Comparison of ENCODE assay signal across 9 cellular contexts in genomic region chr14:36105401-36105800, GRCh38.
DNase-seq lines count a peak whose midpoint lies in the region; ATAC-seq and TF ChIP-seq lines count a peak whose summit lies in the region.
"Had no signal": no experiment of that assay in that cellular context is flagged by ENCODE, and none has a peak within 500 bp of the region (broad histone marks: within the 10 kb centered on the region; RNA-seq: fewer than 3 reads in every experiment).

No MANE protein-coding gene starts in this region.

- no peaks in the 10 kb centered on the region for H3K9me2 ChIP-seq in GM23338 (ENCODE audit: insufficient read depth)

- peak; percentile 24 for TF ChIP-seq CTCF in 22Rv1 (IDR thresholded peaks at IDR 0.05)
- peak; percentile 73 to 94 for TF ChIP-seq CTCF in GM23338 (conservative IDR thresholded peaks at IDR 0.05; ENCODE audit: low read depth in 2 of 2)
- TF ChIP-seq CTCF in epithelial cell of proximal tubule (conservative IDR thresholded peaks at IDR 0.05; ENCODE audit: low read depth, low read length): peak; percentile 70

- H3K36me3 ChIP-seq in GM23338 (ENCODE audit: insufficient read depth): no peaks in the 10 kb centered on the region
- H3K36me3 ChIP-seq in CD8-positive, alpha-beta memory T cell (ENCODE audit: insufficient read depth, low read length): no peaks in the 10 kb centered on the region

- no peaks in the 10 kb centered on the region for H3F3A ChIP-seq in GM23338 (replicated peaks; ENCODE audit: low read depth)

- peaks cover 3% of the 10 kb centered on the region; the same call in 2 of the 3 replicates for H3K4me1 Mint-ChIP-seq in GM23338
- no peaks in the 10 kb centered on the region for H3K4me1 Mint-ChIP-seq in CD8-positive, alpha-beta memory T cell
- no peaks in the 10 kb centered on the region for H3K4me1 Mint-ChIP-seq in T-helper 2 cell treated with Interferon-gamma antibody and Interleukin-4, amounts not matched to agents 5 μg/mL and 100 μg/mL, for 36 hours (ENCODE audit: low read depth)
- H3K4me1 Mint-ChIP-seq: CD4-positive, CD25-positive, alpha-beta regulatory T cell had no signal

- POLR2A ChIA-PET in CD8-positive, alpha-beta memory T cell (lab: Charles Lee): no interaction called here

- no peaks in the 10 kb centered on the region for H3K9me3 Mint-ChIP-seq in GM23338
- peaks cover 0 to 3% (median 0%) of the 10 kb centered on the region in 5 donors for H3K9me3 Mint-ChIP-seq in CD8-positive, alpha-beta memory T cell
- H3K9me3 Mint-ChIP-seq in T-helper 2 cell treated with Interferon-gamma antibody and Interleukin-4, amounts not matched to agents 5 μg/mL and 100 μg/mL, for 36 hours: no peaks in the 10 kb centered on the region

- no peak overlapping the region for H2AFZ ChIP-seq in GM23338

- no peak overlapping the region for H3K4me3 Mint-ChIP-seq in GM23338
- H3K4me3 Mint-ChIP-seq in CD8-positive, alpha-beta memory T cell: no peak overlapping the region
- no peak overlapping the region for H3K4me3 Mint-ChIP-seq in T-helper 2 cell treated with Interferon-gamma antibody and Interleukin-4, amounts not matched to agents 5 μg/mL and 100 μg/mL, for 36 hours

- no peaks in the 10 kb centered on the region for H3K27me3 Mint-ChIP-seq in GM23338 (ENCODE audit: insufficient read depth, low read depth, poor library complexity)
- H3K27me3 Mint-ChIP-seq in CD8-positive, alpha-beta memory T cell: peaks cover 9 to 14% of the 10 kb centered on the region in 2 donors
- H3K27me3 Mint-ChIP-seq in T-helper 2 cell treated with Interferon-gamma antibody and Interleukin-4, amounts not matched to agents 5 μg/mL and 100 μg/mL, for 36 hours (ENCODE audit: low read depth): peaks cover 23% of the 10 kb centered on the region

- no peaks in the 10 kb centered on the region for H3K36me3 Mint-ChIP-seq in GM23338 (ENCODE audit: low read depth)
- H3K36me3 Mint-ChIP-seq in CD8-positive, alpha-beta memory T cell: no peaks in the 10 kb centered on the region
- H3K36me3 Mint-ChIP-seq in T-helper 2 cell treated with Interferon-gamma antibody and Interleukin-4, amounts not matched to agents 5 μg/mL and 100 μg/mL, for 36 hours (ENCODE audit: low read depth): no peaks in the 10 kb centered on the region
- H3K36me3 Mint-ChIP-seq: CD4-positive, CD25-positive, alpha-beta regulatory T cell had no signal

- DNase-seq in GM23338 (ENCODE audit: low spot score) (peak; percentile 80), NCI-H2196 treated with DMSO at 0.1 percent for 48 hours (lab: John Stamatoyannopoulos, UW; ENCODE audit: unreplicated experiment) (peak; percentile 10), epithelial cell of proximal tubule (ENCODE audit: low read depth) (peak; percentile 78)
- no peak for DNase-seq in CD8-positive, alpha-beta memory T cell
- DNase-seq in T-helper 2 cell treated with Interferon-gamma antibody and Interleukin-4, amounts not matched to agents 5 μg/mL and 100 μg/mL, for 36 hours (ENCODE audit: low spot score): no peak
- DNase-seq: CD4-positive, CD25-positive, alpha-beta regulatory T cell had no signal

- no peaks in the 10 kb centered on the region for H3K27me3 ChIP-seq in GM23338 (ENCODE audit: insufficient read depth)
- no peaks in the 10 kb centered on the region for H3K27me3 ChIP-seq in CD8-positive, alpha-beta memory T cell (ENCODE audit: insufficient read depth, low read length, poor library complexity, severe bottlenecking)

- no peaks in the 10 kb centered on the region for H3K79me2 ChIP-seq in GM23338 (replicated peaks; ENCODE audit: insufficient read depth)

- H3K4me1 ChIP-seq in GM23338 (ENCODE audit: insufficient read depth): no peaks in the 10 kb centered on the region
- no peaks in the 10 kb centered on the region for H3K4me1 ChIP-seq in CD8-positive, alpha-beta memory T cell (ENCODE audit: insufficient read depth, low read length)

- H3K4me3 ChIP-seq in GM23338 (no peak overlapping the region), epithelial cell of proximal tubule (ENCODE audit: low read depth, low read length) (no peak overlapping the region)
- H3K4me3 ChIP-seq in CD8-positive, alpha-beta memory T cell (ENCODE audit: low read length): no peak overlapping the region

- H3K4me2 ChIP-seq in GM23338: no peak overlapping the region

- CTCF ChIA-PET in CD8-positive, alpha-beta memory T cell (lab: Charles Lee): no interaction called here

- no peak overlapping the region for H3K27ac Mint-ChIP-seq in GM23338
- no peak overlapping the region for H3K27ac Mint-ChIP-seq in CD8-positive, alpha-beta memory T cell
- H3K27ac Mint-ChIP-seq in T-helper 2 cell treated with Interferon-gamma antibody and Interleukin-4, amounts not matched to agents 5 μg/mL and 100 μg/mL, for 36 hours: no peak overlapping the region
- H3K27ac Mint-ChIP-seq: CD4-positive, CD25-positive, alpha-beta regulatory T cell had no signal

- H3K9me3 ChIP-seq in CD8-positive, alpha-beta memory T cell (ENCODE audit: low read length): no peaks in the 10 kb centered on the region

- no peaks in the 10 kb centered on the region for H4K20me1 ChIP-seq in GM23338 (replicated peaks; ENCODE audit: insufficient read depth)

- H3K27ac ChIP-seq in 22Rv1: no peak overlapping the region
- H3K27ac ChIP-seq in GM23338 (ENCODE audit: low read depth): no peak overlapping the region
- no peak overlapping the region for H3K27ac ChIP-seq in CD8-positive, alpha-beta memory T cell (ENCODE audit: low read depth, low read length)

- peak; percentile 93 for ATAC-seq in GM23338
- ATAC-seq in GM21825 (IDR thresholded peaks at IDR 0.05; ENCODE audit: unreplicated experiment): no peak
- no peak for ATAC-seq in GM21360 (IDR thresholded peaks at IDR 0.05; ENCODE audit: unreplicated experiment)

TF ChIP-seq in GM23338, 12 proteins besides CTCF, POLR2A, EP300 and RAD21 (continues in another document):
- TF ChIP-seq REST (IDR thresholded peaks at IDR 0.05; ENCODE audit: unreplicated experiment): no peak
- no peak for TF ChIP-seq ZNF331 (CRISPR knock-in tag; IDR thresholded peaks at IDR 0.05; ENCODE audit: low read depth)
- TF ChIP-seq EZH2phosphoT487 (IDR thresholded peaks at IDR 0.05; ENCODE audit: unreplicated experiment): no peak
- TF ChIP-seq JUNB (IDR thresholded peaks at IDR 0.05; ENCODE audit: unreplicated experiment): no peak
- TF ChIP-seq STAT1 (IDR thresholded peaks at IDR 0.05; ENCODE audit: unreplicated experiment): no peak
- no peak for TF ChIP-seq ZNF114 (CRISPR knock-in tag; IDR thresholded peaks at IDR 0.05)
- no peak for TF ChIP-seq ETS1 (IDR thresholded peaks at IDR 0.05)

Comparison
In these comparisons a context has a peak if more than half of its experiments do, and no peak if none do; other contexts are left out.
1. CTCF ChIP-seq: peak in every context shown above with its lines; median percentile 84 in GM23338; 70 in epithelial cell of proximal tubule; 24 in 22Rv1.
2. DNase-seq: peak in GM23338 (single experiment), NCI-H2196 treated with DMSO at 0.1 percent for 48 hours (single experiment) and epithelial cell of proximal tubule (single experiment); none in CD8-positive, alpha-beta memory T cell (0 of 5) and T-helper 2 cell treated with Interferon-gamma antibody and Interleukin-4, amounts not matched to agents 5 μg/mL and 100 μg/mL, for 36 hours (single experiment).